ENCODE assay signal across 16 cellular contexts in genomic region chr2:144181006-144181405, GRCh38.
DNase-seq lines count a peak whose midpoint lies in the region; ATAC-seq and TF ChIP-seq lines count a peak whose summit lies in the region.
"Had no signal": no experiment of that assay in that cellular context is flagged by ENCODE, and none has a peak within 500 bp of the region (broad histone marks: within the 10 kb centered on the region; RNA-seq: fewer than 3 reads in every experiment).

No MANE protein-coding gene starts in this region.

- H3K56ac ChIP-seq in IMR-90 (ENCODE audit: extremely low read depth, insufficient read depth, low read length) = no peak overlapping the region

- H2BK5ac ChIP-seq in IMR-90 (ENCODE audit: low read depth, low read length, poor library complexity, severe bottlenecking) (no peak overlapping the region), mesenchymal stem cell (ENCODE audit: low read depth, low read length, poor library complexity, severe bottlenecking) (no peak overlapping the region)

- H4K8ac ChIP-seq in IMR-90 (ENCODE audit: low read depth in 2 of 2, low read length in 2 of 2) (no peak overlapping the region), mesenchymal stem cell (ENCODE audit: low read length) (no peak overlapping the region)

- H3K79me1 ChIP-seq in IMR-90 (ENCODE audit: low read depth in 1 of 2, low read length in 2 of 2) = 0 out of 4 replicates have a peak, but pooled peaks cover 0 to 4% of the 10 kb centered on the region in 2 experiments
- H3K79me1 ChIP-seq in mesenchymal stem cell (replicated peaks; ENCODE audit: low read length, poor library complexity, severe bottlenecking) = peaks cover 1% of the 10 kb centered on the region

- no peak for TF ChIP-seq POLR2A in IMR-90 (IDR thresholded peaks at IDR 0.05; ENCODE audit: low read depth, low read length)

- CTCF ChIA-PET in IMR-90 (lab: Yijun Ruan, JAX) = no interaction called here

- no peak overlapping the region for H3K4ac ChIP-seq in IMR-90 (ENCODE audit: low read depth, low read length)
- no peak overlapping the region for H3K4ac ChIP-seq in mesenchymal stem cell (ENCODE audit: low read depth in 1 of 2, low read length in 2 of 2)

- dilution Hi-C loops in IMR-90 (cut with HindIII; ENCODE audit: low sequenced_read_pairs, unreplicated experiment) = no loop called here

- H3K9me1 ChIP-seq in IMR-90 (ENCODE audit: insufficient read depth, low read length) = peaks cover 3% of the 10 kb centered on the region; the same call in 1 of the 2 replicates

- TF ChIP-seq CTCF in IMR-90 (conservative IDR thresholded peaks at IDR 0.05; ENCODE audit: low read depth, low read length) = no peak
- TF ChIP-seq CTCF in choroid plexus epithelial cell (conservative IDR thresholded peaks at IDR 0.05; ENCODE audit: low read depth, low read length) = no peak

- no peak overlapping the region for H2BK20ac ChIP-seq in IMR-90 (ENCODE audit: low read depth, low read length)

- H3K27ac ChIP-seq in IMR-90 (ENCODE audit: insufficient read depth, low read length) = no peak overlapping the region
- no peak overlapping the region for H3K27ac ChIP-seq in mesenchymal stem cell (ENCODE audit: low read length, poor library complexity, severe bottlenecking)

- no peak overlapping the region for H3K18ac ChIP-seq in IMR-90 (ENCODE audit: low read depth, low read length)
- H3K18ac ChIP-seq in mesenchymal stem cell (ENCODE audit: low read depth in 1 of 2, low read length in 2 of 2) = no peak overlapping the region

- H3K14ac ChIP-seq in IMR-90 (replicated peaks; ENCODE audit: low read depth, low read length) (no peak overlapping the region), mesenchymal stem cell (ENCODE audit: low read length in 2 of 2) (no peak overlapping the region)

- H3K27me3 ChIP-seq in IMR-90 (ENCODE audit: control insufficient read depth, insufficient read depth, low read length) (no peaks in the 10 kb centered on the region), mesenchymal stem cell (ENCODE audit: control insufficient read depth in 1 of 2, insufficient read depth in 1 of 2, low read length in 2 of 2) (no peaks in the 10 kb centered on the region)
- H3K27me3 ChIP-seq: MG63 had no signal

- H3K23ac ChIP-seq in IMR-90 (ENCODE audit: low read depth, low read length) (no peak overlapping the region), mesenchymal stem cell (ENCODE audit: low read length in 2 of 2) (no peak overlapping the region)

- H4K91ac ChIP-seq in IMR-90 (ENCODE audit: insufficient read depth, low read depth, low read length) = no peak overlapping the region
- H4K91ac ChIP-seq in mesenchymal stem cell (ENCODE audit: low read length) = no peak overlapping the region

- H2AK5ac ChIP-seq in IMR-90 (ENCODE audit: low read depth, low read length) (no peak overlapping the region), mesenchymal stem cell (ENCODE audit: low read length, severe bottlenecking) (no peak overlapping the region)

- H3K36me3 ChIP-seq in IMR-90 (ENCODE audit: control insufficient read depth, insufficient read depth, low read length) = no peaks in the 10 kb centered on the region
- H3K36me3 ChIP-seq in mesenchymal stem cell (ENCODE audit: control insufficient read depth in 1 of 2, insufficient read depth in 2 of 2, low read depth in 1 of 2, low read length in 2 of 2) = peaks cover 0 to 6% of the 10 kb centered on the region in 2 experiments
- H3K36me3 ChIP-seq: MG63 had no signal

- POLR2A ChIA-PET in IMR-90 (lab: Charles Lee; ENCODE audit: unreplicated experiment) = no interaction called here

- DNase-seq in AG08395 (ENCODE audit: low spot score) (peak; percentile 12), IMR-90 (peak; percentile 51), choroid plexus epithelial cell (ENCODE audit: low read depth) (peak; percentile 23), mesenchymal stem cell (peak; percentile 26), foreskin melanocyte (no peak), Right ventricle myocardium inferior (ENCODE audit: missing footprints) (no peak), NCI-H1105 treated with DMSO at 0.1 percent for 48 hours (lab: John Stamatoyannopoulos, UW) (no peak)
- DNase-seq: CD8-positive, alpha-beta T cell; DMS79; GOT3; KG1; MG63; NCI-H1092; NCI-H2081 treated with DMSO at 0.1 percent for 48 hours; NCI-H524 had no signal

- BruUV-seq in IMR-90 (replicated peaks; lab: Mats Ljungman, UMichigan) = no TSS peak

- H3K9ac ChIP-seq in IMR-90 (ENCODE audit: low read depth, low read length) (no peak overlapping the region), mesenchymal stem cell (ENCODE audit: low read length) (no peak overlapping the region)

- intact Hi-C loops in IMR-90 (cut with micrococcal nuclease) = no loop called here
- intact Hi-C loops in Right ventricle myocardium inferior (cut with DNase I) = no loop called here

- peak; percentile 72; the same call in 1 of the 2 replicates for ATAC-seq in IMR-90 (ENCODE audit: low read depth)
- ATAC-seq in Right ventricle myocardium inferior = no peak
- ATAC-seq: CD8-positive, alpha-beta T cell; GM12878 had no signal

- H3K4me3 ChIP-seq in IMR-90 (ENCODE audit: insufficient read depth, low read depth, low read length) (no peak overlapping the region), choroid plexus epithelial cell (ENCODE audit: low read depth, low read length) (no peak overlapping the region), mesenchymal stem cell (ENCODE audit: insufficient read depth in 1 of 2, low read depth in 1 of 2, low read length in 2 of 2) (no peak overlapping the region)
- H3K4me3 ChIP-seq: GM12878, MG63 had no signal

- no peak overlapping the region for H3K4me2 ChIP-seq in IMR-90 (ENCODE audit: low read depth, low read length)
- H3K4me2 ChIP-seq in mesenchymal stem cell (ENCODE audit: low read length, poor library complexity, severe bottlenecking) = no peak overlapping the region

- WGBS in IMR-90 (ENCODE audit: extremely low coverage in 2 of 2, insufficient read length in 1 of 2), 2 experiments = no CpG with 5 or more reads among the region's 1 CpG
- WGBS in mesenchymal stem cell = no CpG with 5 or more reads among the region's 1 CpG

- in situ Hi-C loops in IMR-90 (cut with MboI; ENCODE audit: low sequenced_read_pairs) = no loop called here

- no peak overlapping the region for H2BK12ac ChIP-seq in mesenchymal stem cell (ENCODE audit: low read length in 2 of 2)

- no peak for TF ChIP-seq RAD21 in IMR-90 (IDR thresholded peaks at IDR 0.05; ENCODE audit: low read length)

- H4K5ac ChIP-seq in IMR-90 (ENCODE audit: low read depth, low read length) = no peak overlapping the region

- H3K4me1 ChIP-seq in IMR-90 (ENCODE audit: control insufficient read depth, insufficient read depth, low read length) (no peaks in the 10 kb centered on the region), mesenchymal stem cell (ENCODE audit: control insufficient read depth, insufficient read depth, low read depth, low read length) (no peaks in the 10 kb centered on the region)

- H2AFZ ChIP-seq in IMR-90 (replicated peaks; ENCODE audit: low read length, poor library complexity) (no peak overlapping the region), mesenchymal stem cell (ENCODE audit: low read depth, low read length) (no peak overlapping the region)

- no peak overlapping the region for H2BK15ac ChIP-seq in IMR-90 (ENCODE audit: low read depth, low read length)
- H2BK15ac ChIP-seq in mesenchymal stem cell (ENCODE audit: low read depth, poor library complexity, severe bottlenecking) = no peak overlapping the region

- no peak overlapping the region for H2AK9ac ChIP-seq in IMR-90 (replicated peaks; ENCODE audit: low read depth, low read length, poor library complexity)

- no peaks in the 10 kb centered on the region for H3K9me3 ChIP-seq in IMR-90 (ENCODE audit: control insufficient read depth, insufficient read depth, low read length)
- no peaks in the 10 kb centered on the region for H3K9me3 ChIP-seq in mesenchymal stem cell (ENCODE audit: control insufficient read depth, low read length)
- H3K9me3 ChIP-seq: MG63 had no signal

- H2BK120ac ChIP-seq in IMR-90 (ENCODE audit: low read depth, low read length) (no peak overlapping the region), mesenchymal stem cell (ENCODE audit: low read depth, low read length) (no peak overlapping the region)

- no peaks in the 10 kb centered on the region for H4K20me1 ChIP-seq in IMR-90 (ENCODE audit: insufficient read depth, low read length)

TF ChIP-seq in IMR-90, 13 proteins besides CTCF, POLR2A, EP300 and RAD21:
- TF ChIP-seq BHLHE40 (IDR thresholded peaks at IDR 0.05; ENCODE audit: low read depth, low read length) (no peak), MAZ (IDR thresholded peaks at IDR 0.05; ENCODE audit: borderline replicate concordance, low read depth, low read length) (no peak), RFX5 (IDR thresholded peaks at IDR 0.05; ENCODE audit: low read depth, low read length) (no peak), MAFK (IDR thresholded peaks at IDR 0.05; ENCODE audit: low read depth, low read length) (no peak)
- TF ChIP-seq, protein P1, sequence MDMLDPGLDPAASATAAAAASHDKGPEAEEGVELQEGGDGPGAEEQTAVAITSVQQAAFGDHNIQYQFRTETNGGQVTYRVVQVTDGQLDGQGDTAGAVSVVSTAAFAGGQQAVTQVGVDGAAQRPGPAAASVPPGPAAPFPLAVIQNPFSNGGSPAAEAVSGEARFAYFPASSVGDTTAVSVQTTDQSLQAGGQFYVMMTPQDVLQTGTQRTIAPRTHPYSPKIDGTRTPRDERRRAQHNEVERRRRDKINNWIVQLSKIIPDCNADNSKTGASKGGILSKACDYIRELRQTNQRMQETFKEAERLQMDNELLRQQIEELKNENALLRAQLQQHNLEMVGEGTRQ (IDR thresholded peaks at IDR 0.05; ENCODE audit: low read depth, low read length) = no peak

Comparison
In these comparisons a context has a peak if more than half of its experiments do, and no peak if none do; other contexts are left out.
1. DNase-seq: peak in AG08395 (single experiment), IMR-90 (single experiment), choroid plexus epithelial cell (single experiment) and mesenchymal stem cell (single experiment); none in foreskin melanocyte (single experiment), Right ventricle myocardium inferior (single experiment) and NCI-H1105 treated with DMSO at 0.1 percent for 48 hours (single experiment).